ENCODE assay signal across 8 cellular contexts in the genomic region with DNA sequence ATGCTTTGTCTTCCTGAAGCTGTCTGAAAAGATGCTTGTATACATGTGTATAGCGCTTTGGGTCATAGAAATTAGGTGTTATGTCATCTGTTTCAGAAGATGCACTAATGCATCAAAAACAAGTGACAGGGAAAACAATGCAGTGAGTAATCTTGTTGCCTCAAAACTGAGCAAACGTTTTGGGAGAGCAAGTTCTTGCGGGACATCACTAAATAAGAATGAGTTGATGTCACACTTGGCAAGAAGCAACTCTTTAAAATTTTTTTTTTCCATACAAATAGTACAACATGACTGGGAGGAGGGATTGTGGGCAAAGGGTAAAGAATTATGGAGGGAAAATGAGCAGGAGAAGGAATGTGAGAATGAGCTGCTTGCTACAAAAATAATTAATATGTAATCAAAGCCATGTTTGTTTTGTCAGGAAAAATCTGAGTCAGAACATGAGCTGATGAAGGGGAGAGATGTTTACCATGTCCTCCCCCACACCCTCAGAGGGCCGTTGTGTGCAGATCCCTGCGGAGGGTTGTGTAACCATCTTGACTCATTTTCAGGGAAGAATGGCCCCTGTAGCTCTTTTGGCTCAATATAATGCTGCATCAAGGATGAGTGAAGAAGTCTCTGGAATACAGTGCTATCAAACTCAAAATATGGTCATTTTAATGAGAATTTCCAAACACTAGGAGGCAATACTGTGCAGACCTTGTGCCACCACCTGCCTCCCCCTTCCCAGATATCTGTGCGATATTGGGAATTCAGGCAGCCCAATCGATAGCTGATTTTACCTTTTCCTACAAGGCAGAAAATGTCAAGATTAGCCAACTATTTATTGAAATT. TPM values are rescaled to one million over a fixed set of nuclear protein-coding genes. Genes with fewer than 3 reads are reported as not detected.
DNase-seq lines count a peak whose midpoint lies in the region; ATAC-seq and TF ChIP-seq lines count a peak whose summit lies in the region.

No MANE protein-coding gene starts in this region.

- peak overlapping the region; percentile 30 for H2BK120ac ChIP-seq in mesenchymal stem cell (ENCODE audit: low read depth, low read length)

- intact Hi-C loops in breast epithelium (cut with DNase I; ENCODE audit: low total_unique reads), result no loop called here

- H3K4ac ChIP-seq in mesenchymal stem cell (ENCODE audit: low read depth in 1 of 2, low read length in 2 of 2), result no peak overlapping the region

- H3K36me3 ChIP-seq in breast epithelium (no peaks in the 10 kb centered on the region), mesenchymal stem cell (ENCODE audit: control insufficient read depth in 1 of 2, insufficient read depth in 2 of 2, low read depth in 1 of 2, low read length in 2 of 2) (no peaks in the 10 kb centered on the region)

- H3K9ac ChIP-seq in mesenchymal stem cell (ENCODE audit: low read length), result peak overlapping the region; percentile 81

- no peaks in the 10 kb centered on the region for H3K27me3 ChIP-seq in breast epithelium
- H3K27me3 ChIP-seq in mesenchymal stem cell (ENCODE audit: control insufficient read depth in 1 of 2, insufficient read depth in 1 of 2, low read length in 2 of 2), result no peaks in the 10 kb centered on the region

- H3K4me2 ChIP-seq in mesenchymal stem cell (ENCODE audit: low read length, poor library complexity, severe bottlenecking), result peak overlapping the region; percentile 5

- no peaks in the 10 kb centered on the region for H3K9me3 ChIP-seq in breast epithelium
- H3K9me3 ChIP-seq in mesenchymal stem cell (ENCODE audit: control insufficient read depth, low read length), result no peaks in the 10 kb centered on the region

- H3K18ac ChIP-seq in mesenchymal stem cell (ENCODE audit: low read depth in 1 of 2, low read length in 2 of 2), result peak overlapping the region in 1 of 2 experiments; percentile 82

- H3K4me3 ChIP-seq in breast epithelium (no peak overlapping the region), mesenchymal stem cell (ENCODE audit: insufficient read depth in 1 of 2, low read depth in 1 of 2, low read length in 2 of 2) (peak overlapping the region in 1 of 2 experiments; percentile 42)

- H3K23ac ChIP-seq in mesenchymal stem cell (ENCODE audit: low read length in 2 of 2), result no peak overlapping the region

- no peak overlapping the region for H2BK12ac ChIP-seq in mesenchymal stem cell (ENCODE audit: low read length in 2 of 2)

- ATAC-seq in HG02840 (IDR thresholded peaks at IDR 0.05; ENCODE audit: low FRiP score, unreplicated experiment), result no peak

- in situ Hi-C loops in GM13976 (cut with MboI; ENCODE audit: low sequenced_read_pairs, unreplicated experiment), result no loop called here

- H3K27ac ChIP-seq in breast epithelium (peak overlapping the region; percentile 87 to 91), mesenchymal stem cell (ENCODE audit: low read length, poor library complexity, severe bottlenecking) (peak overlapping the region; percentile 75)

- no peak for TF ChIP-seq POLR2A in breast epithelium (IDR thresholded peaks at IDR 0.05)

- no peak overlapping the region for H2BK5ac ChIP-seq in mesenchymal stem cell (ENCODE audit: low read depth, low read length, poor library complexity, severe bottlenecking)

- peaks cover 13% of the 10 kb centered on the region for H3K79me1 ChIP-seq in mesenchymal stem cell (replicated peaks; ENCODE audit: low read length, poor library complexity, severe bottlenecking)

- no peak overlapping the region for H3K14ac ChIP-seq in mesenchymal stem cell (ENCODE audit: low read length in 2 of 2)

- no peak overlapping the region for H2BK15ac ChIP-seq in mesenchymal stem cell (ENCODE audit: low read depth, poor library complexity, severe bottlenecking)

- 70% methylated on average over 4 of the region's 7 CpGs for WGBS in mesenchymal stem cell

- no peak for TF ChIP-seq CTCF in breast epithelium (IDR thresholded peaks at IDR 0.05)
- no peak for TF ChIP-seq CTCF in GM13976 (IDR thresholded peaks at IDR 0.05; ENCODE audit: borderline replicate concordance, control extremely low read depth, extremely low read depth, insufficient read depth, missing control alignments)

- no peak overlapping the region for H4K8ac ChIP-seq in mesenchymal stem cell (ENCODE audit: low read length)

- no peak overlapping the region for H4K91ac ChIP-seq in mesenchymal stem cell (ENCODE audit: low read length)

- H2AK5ac ChIP-seq in mesenchymal stem cell (ENCODE audit: low read length, severe bottlenecking), result no peak overlapping the region

- H3K4me1 ChIP-seq in breast epithelium, result peaks cover 3% of the 10 kb centered on the region in 2 donors
- peaks cover 12% of the 10 kb centered on the region for H3K4me1 ChIP-seq in mesenchymal stem cell (ENCODE audit: control insufficient read depth, insufficient read depth, low read depth, low read length)

- DNase-seq in A172 (ENCODE audit: low spot score), result peak; percentile 58
- peak; percentile 86 for DNase-seq in LHCN-M2 (ENCODE audit: low read depth)
- peak in 1 of 2 donors; percentile 70 for DNase-seq in breast epithelium (ENCODE audit: low spot score in 2 of 2)
- peak; percentile 90 for DNase-seq in mesenchymal stem cell
- DNase-seq in putamen (ENCODE audit: low spot score), result no peak
- DNase-seq in GM13976 (ENCODE audit: low spot score), result no peak
- no peak for DNase-seq in activated CD4-positive, alpha-beta T cell treated with anti-CD3 and anti-CD28 coated beads, Interleukin-2, amount 50 U/mL, for 48 hours

- no peak overlapping the region for H2AFZ ChIP-seq in mesenchymal stem cell (ENCODE audit: low read depth, low read length)

RNA-seq across cellular contexts. Expression of a gene that starts 41.4 kb away (rescaled TPM):
- 5.2 and 12.2 TPM in 2 replicates for total RNA-seq in A172 (2014; rRNA removed; shearing (Covaris generic))
- total RNA-seq in LHCN-M2 (2014; rRNA removed) (3.3 and 6.5 TPM in 2 replicates), breast epithelium (10 to 100 TPM; 13.5 to 20.3 (median 17.4) TPM)
- 6.6 TPM for polyA plus RNA-seq in LHCN-M2 (2012)
- polyA plus RNA-seq in mesenchymal stem cell (2013, experiment 1 of 2), result 8.5 TPM
- polyA plus RNA-seq in mesenchymal stem cell (2013, experiment 2 of 2), result 7.8 TPM

RNA-seq across cellular contexts. Expression of a gene that starts 48.2 kb away (rescaled TPM):
- total RNA-seq in A172 (2014; rRNA removed; shearing (Covaris generic)), result 0.55 and 1.1 TPM in 2 replicates
- total RNA-seq in LHCN-M2 (2014; rRNA removed) (0.23 and 0.26 TPM in 2 replicates), breast epithelium (10 to 100 TPM; 16.3 to 24.9 (median 18.7) TPM)
- 0.72 TPM for polyA plus RNA-seq in LHCN-M2 (2012)
- polyA plus RNA-seq in mesenchymal stem cell (2013, experiment 1 of 2), result 6.2 TPM
- polyA plus RNA-seq in mesenchymal stem cell (2013, experiment 2 of 2), result 6.5 TPM

Comparison
In these comparisons a context has a peak if more than half of its experiments do, and no peak if none do; other contexts are left out.
1. DNase-seq: peak in A172 (single experiment), LHCN-M2 (single experiment) and mesenchymal stem cell (single experiment); none in putamen (single experiment), GM13976 (single experiment) and activated CD4-positive, alpha-beta T cell treated with anti-CD3 and anti-CD28 coated beads, Interleukin-2, amount 50 U/mL, for 48 hours (0 of 2).